ENCODE assay signal across 10 cellular contexts in genomic region chr1:54791880-54792522, GRCh38. TPM values are rescaled to one million over a fixed set of nuclear protein-coding genes. Genes with fewer than 3 reads are reported as not detected.
DNase-seq lines count a peak whose midpoint lies in the region; ATAC-seq and TF ChIP-seq lines count a peak whose summit lies in the region.
"Had no signal": no experiment of that assay in that cellular context is flagged by ENCODE, and none has a peak within 500 bp of the region (broad histone marks: within the 10 kb centered on the region; RNA-seq: fewer than 3 reads in every experiment).

No MANE protein-coding gene starts in this region.

- H3K36me3 Mint-ChIP-seq in T-helper 17 cell (ENCODE audit: low read depth) = peaks cover 5% of the 10 kb centered on the region

- DNase-seq in DND-41 = peak; percentile 57
- DNase-seq in Jurkat, Clone E6-1 (ENCODE audit: low read depth, low spot score) = peak; percentile 26
- peak; percentile 86 for DNase-seq in activated CD4-positive, alpha-beta T cell treated with anti-CD3 and anti-CD28 coated beads for 48 hours
- peak; percentile 35 for DNase-seq in glomerular visceral epithelial cell (ENCODE audit: extremely low spot score)
- DNase-seq in stimulated activated CD8-positive, alpha-beta memory T cell treated with anti-CD3 and anti-CD28 coated beads, Interleukin-7, amount 100 ng/mL, for 24 hours (ENCODE audit: low read depth) = peak; percentile 36
- no peak for DNase-seq in T-helper 17 cell
- no peak for DNase-seq in uterus
- DNase-seq: naive B cell had no signal

- no peaks in the 10 kb centered on the region for H4K20me1 ChIP-seq in DND-41 (ENCODE audit: insufficient read depth, low read length)

- intact Hi-C loops in uterus (cut with DNase I; ENCODE audit: low total_unique reads) = no loop called here

- H3K79me2 ChIP-seq in DND-41 (ENCODE audit: insufficient read depth, low read length) = no peaks in the 10 kb centered on the region

- H3K9me3 ChIP-seq in DND-41 (ENCODE audit: insufficient read depth, low read length, severe bottlenecking) (peaks cover 2% of the 10 kb centered on the region), T-helper 17 cell (ENCODE audit: control insufficient read depth, low read length, poor library complexity, severe bottlenecking) (no peaks in the 10 kb centered on the region), uterus (peaks cover 0 to 7% of the 10 kb centered on the region in 2 donors)

- H3K4me1 ChIP-seq in DND-41 (ENCODE audit: insufficient read depth, low read length) (no peaks in the 10 kb centered on the region), uterus (no peaks in the 10 kb centered on the region)

- no peak overlapping the region for H3K4me3 ChIP-seq in DND-41 (ENCODE audit: low read depth in 1 of 2, low read length in 2 of 2)
- H3K4me3 ChIP-seq in Jurkat, Clone E6-1 (ENCODE audit: low read length) = no peak overlapping the region
- no peak overlapping the region for H3K4me3 ChIP-seq in uterus

- peaks cover 21% of the 10 kb centered on the region for H3K4me1 Mint-ChIP-seq in T-helper 17 cell

- no peak overlapping the region for H3K4me3 Mint-ChIP-seq in T-helper 17 cell
- H3K4me3 Mint-ChIP-seq: naive B cell; T-helper 1 cell treated with Interleukin-12 subunit alpha and Interleukin-12 subunit beta and Interleukin-4 antibody, amounts not matched to agents 30 μg/mL and 1 μg/mL, for 36 hours had no signal

- no peaks in the 10 kb centered on the region for H3K27me3 Mint-ChIP-seq in T-helper 17 cell

- H3K27me3 ChIP-seq in DND-41 (ENCODE audit: insufficient read depth, low read length, poor library complexity) (peaks cover 3% of the 10 kb centered on the region), uterus (no peaks in the 10 kb centered on the region)

- H3K9ac ChIP-seq in DND-41 (ENCODE audit: low read depth, low read length) = no peak overlapping the region

- no peak overlapping the region for H2AFZ ChIP-seq in DND-41 (ENCODE audit: low read depth, low read length)

- ATAC-seq in DND-41 (ENCODE audit: insufficient read depth, low read depth) = peak; percentile 39; the same call in 1 of the 3 replicates
- no peak for ATAC-seq in GM18873 (IDR thresholded peaks at IDR 0.05; ENCODE audit: low FRiP score, unreplicated experiment)
- ATAC-seq in T-helper 17 cell = no peak

- H3K27ac ChIP-seq in DND-41 (ENCODE audit: low read length) (no peak overlapping the region), uterus (no peak overlapping the region)

- TF ChIP-seq CTCF in DND-41 (IDR thresholded peaks at IDR 0.05; ENCODE audit: borderline replicate concordance, extremely low read depth, low read length, poor library complexity, severe bottlenecking) (peak; percentile 89), uterus (IDR thresholded peaks at IDR 0.05) (no peak)

- no peak overlapping the region for H3K27ac Mint-ChIP-seq in T-helper 17 cell
- H3K27ac Mint-ChIP-seq: naive B cell; T-helper 1 cell treated with Interleukin-12 subunit alpha and Interleukin-12 subunit beta and Interleukin-4 antibody, amounts not matched to agents 30 μg/mL and 1 μg/mL, for 36 hours had no signal

- H3K4me2 ChIP-seq in DND-41 (ENCODE audit: insufficient read depth, low read length) = no peak overlapping the region

- TF ChIP-seq POLR2A in uterus (IDR thresholded peaks at IDR 0.05) = no peak

- H3K36me3 ChIP-seq in DND-41 (ENCODE audit: insufficient read depth, low read length) (no peaks in the 10 kb centered on the region), uterus (no peaks in the 10 kb centered on the region)

RNA-seq across cellular contexts. Expression of gene TTC22, which starts 9.1 kb away (rescaled TPM):
- polyA plus RNA-seq in Jurkat, Clone E6-1 (2012; ENCODE audit: insufficient read depth, insufficient read length) = not detected
- total RNA-seq in T-helper 17 cell (10 to 100 TPM; 10.4 to 11.2 TPM), uterus (1 to 10 TPM in 2 of 4 donors, not detected in 2; 3.2 to 5.3 TPM)

RNA-seq across cellular contexts. Expression of gene PARS2, which starts 27.7 kb away (rescaled TPM):
- 6.9 TPM for polyA plus RNA-seq in Jurkat, Clone E6-1 (2012; ENCODE audit: insufficient read depth, insufficient read length)
- total RNA-seq in T-helper 17 cell (under 1 TPM; 0.37 to 0.80 TPM), uterus (10 to 100 TPM in 1 of 4 donors, 1 to 10 TPM in 3; 3.5 to 17.7 (median 7.2) TPM)

Comparison
In these comparisons a context has a peak if more than half of its experiments do, and no peak if none do; other contexts are left out.
1. DNase-seq: peak in DND-41 (single experiment), Jurkat, Clone E6-1 (single experiment), activated CD4-positive, alpha-beta T cell treated with anti-CD3 and anti-CD28 coated beads for 48 hours (single experiment), glomerular visceral epithelial cell (single experiment) and stimulated activated CD8-positive, alpha-beta memory T cell treated with anti-CD3 and anti-CD28 coated beads, Interleukin-7, amount 100 ng/mL, for 24 hours (single experiment); none in T-helper 17 cell (0 of 3) and uterus (0 of 2).